8 cellular contexts compared by ENCODE assay signal in the genomic region with DNA sequence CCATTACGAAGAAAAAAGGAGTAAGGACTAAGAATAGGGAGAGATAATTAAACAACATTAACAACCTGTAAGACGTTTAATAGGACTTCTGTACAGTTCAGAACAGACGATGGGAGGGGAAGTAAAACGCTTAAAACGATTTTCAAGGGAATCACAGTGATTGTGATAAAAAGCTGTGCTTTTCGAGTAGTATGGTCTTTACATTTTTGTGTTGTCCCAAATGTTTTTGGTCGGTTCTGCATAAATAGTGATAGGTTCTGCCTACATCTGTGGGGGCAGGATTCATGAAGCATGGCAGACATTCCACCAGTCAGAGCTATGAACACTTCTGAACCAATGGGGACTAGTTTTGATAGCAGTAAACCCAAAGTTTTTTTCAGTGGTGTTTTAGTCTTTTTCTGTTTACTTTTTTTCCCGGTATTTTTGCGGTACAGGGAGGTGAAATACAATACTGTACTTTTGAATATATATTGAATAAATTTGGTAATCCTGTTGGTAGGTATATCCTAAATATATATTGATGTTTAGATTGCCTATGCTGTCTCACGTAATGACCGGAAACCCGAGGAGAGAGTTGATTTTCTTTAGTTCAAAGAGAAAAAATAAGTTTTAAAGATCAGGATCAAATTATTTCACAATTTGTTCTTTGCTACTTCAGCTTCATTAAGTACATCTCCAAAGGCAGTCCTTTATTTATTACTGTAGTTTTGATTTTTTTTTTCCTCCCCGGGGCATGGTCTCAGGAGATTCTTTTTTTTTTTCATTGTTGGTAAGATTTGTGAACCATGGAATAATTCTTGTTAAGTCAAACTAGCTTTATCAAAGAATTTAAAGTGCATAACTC. TPM values are rescaled to one million over a fixed set of nuclear protein-coding genes. Genes with fewer than 3 reads are reported as not detected.
A peak's percentile ranks its signal among the peaks of the same experiment; 100 is the strongest.
DNase-seq lines count a peak whose midpoint lies in the region; ATAC-seq, FAIRE-seq and TF ChIP-seq lines count a peak whose summit lies in the region.

No MANE protein-coding gene starts in this region.

- no peaks in the 10 kb centered on the region for H3K9me3 ChIP-seq in effector memory CD4-positive, alpha-beta T cell (ENCODE audit: control insufficient read depth, low read length)
- H3K9me3 ChIP-seq in mucosa of descending colon, result no peaks in the 10 kb centered on the region

- H3K4me1 ChIP-seq in effector memory CD4-positive, alpha-beta T cell (ENCODE audit: control insufficient read depth, insufficient read depth, low read length, poor library complexity, severe bottlenecking), result peaks cover 7% of the 10 kb centered on the region
- peaks cover 10% of the 10 kb centered on the region for H3K4me1 ChIP-seq in mucosa of descending colon (ENCODE audit: low read depth)

- no peaks in the 10 kb centered on the region for H3K36me3 ChIP-seq in effector memory CD4-positive, alpha-beta T cell (ENCODE audit: control insufficient read depth, insufficient read depth, low read length)
- H3K36me3 ChIP-seq in mucosa of descending colon (ENCODE audit: low read depth), result no peaks in the 10 kb centered on the region

- peak overlapping the region; percentile 86 for H3K4me3 ChIP-seq in effector memory CD4-positive, alpha-beta T cell (ENCODE audit: insufficient read depth, low read depth, low read length, poor library complexity, severe bottlenecking)
- H3K4me3 ChIP-seq in mucosa of descending colon, result peak overlapping the region; percentile 88

- intact Hi-C loops in mucosa of descending colon (cut with DNase I, micrococcal nuclease), result loop anchor here (5.0 kb wide), 3 partner anchors 115 to 220 kb away; a partner anchor contains a TSS

- peak; percentile 25 for DNase-seq in activated CD4-positive, alpha-beta T cell treated with anti-CD3 and anti-CD28 coated beads for 48 hours
- DNase-seq in activated CD4-positive, alpha-beta T cell treated with anti-CD3 and anti-CD28 coated beads for 1 hour, result no peak
- DNase-seq in SW480 (ENCODE audit: low spot score) (peak; percentile 41), mucosa of descending colon (peak in 1 of 3 donors; percentile 48), urothelium cell line (ENCODE audit: low spot score) (peak; percentile 40), NCI-H524 (lab: John Stamatoyannopoulos, UW) (no peak)
- peak in 1 of 3 donors; percentile 1 for DNase-seq in effector memory CD4-positive, alpha-beta T cell

- H3K27me3 ChIP-seq in effector memory CD4-positive, alpha-beta T cell (replicated peaks; ENCODE audit: control insufficient read depth, insufficient read depth, low read length, poor library complexity, severe bottlenecking), result no peaks in the 10 kb centered on the region

- no peak for FAIRE-seq in urothelium cell line (lab: Jason Lieb, UNC)

- peak; percentile 29 for ATAC-seq in HG03159 (IDR thresholded peaks at IDR 0.05; ENCODE audit: unreplicated experiment)
- ATAC-seq in mucosa of descending colon, result no peak

- peak overlapping the region; percentile 97 for H3K27ac ChIP-seq in effector memory CD4-positive, alpha-beta T cell (ENCODE audit: insufficient read depth, low read length, poor library complexity, severe bottlenecking)

- TF ChIP-seq CTCF in mucosa of descending colon (IDR thresholded peaks at IDR 0.05), result no peak

RNA-seq across cellular contexts. Expression of a gene that starts 1.3 kb away (rescaled TPM):
- 100 to 1,000 TPM; 123 to 157 (median 129) TPM for total RNA-seq in mucosa of descending colon

Comparison
In these comparisons a context has a peak if more than half of its experiments do, and no peak if none do; other contexts are left out.
1. DNase-seq: peak in activated CD4-positive, alpha-beta T cell treated with anti-CD3 and anti-CD28 coated beads for 48 hours (single experiment), SW480 (single experiment) and urothelium cell line (single experiment); none in activated CD4-positive, alpha-beta T cell treated with anti-CD3 and anti-CD28 coated beads for 1 hour (single experiment) and NCI-H524 (0 of 2).